23 cellular contexts compared by ENCODE assay signal in the genomic region with DNA sequence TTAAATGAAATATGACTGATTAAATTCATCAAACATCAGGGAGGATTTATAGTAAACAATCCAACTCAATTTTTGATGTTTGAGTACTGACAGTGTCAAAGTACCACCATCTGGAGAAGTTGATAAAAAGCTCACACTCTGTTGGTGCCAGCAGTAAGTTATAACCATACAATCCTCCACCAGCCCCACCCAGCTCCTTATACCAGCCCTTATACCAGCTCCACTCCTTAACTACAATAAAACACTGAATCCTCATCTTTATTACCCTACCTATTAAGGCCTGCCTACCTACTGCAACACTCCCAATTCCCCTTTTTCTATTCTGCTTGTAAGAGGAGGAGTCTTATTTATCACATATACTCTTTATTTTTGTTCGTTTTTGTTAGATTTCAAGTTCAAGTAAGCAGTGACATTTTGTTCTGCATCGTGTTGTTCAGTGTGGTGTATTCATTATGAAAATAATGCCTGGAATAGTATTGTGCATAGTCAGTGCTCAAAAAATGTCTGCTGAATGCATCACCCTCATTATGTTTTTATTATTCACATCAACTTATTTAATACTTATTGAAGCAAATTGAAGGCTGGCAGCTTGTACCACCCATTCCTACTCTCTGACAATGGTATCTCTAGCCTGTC.
DNase-seq lines count a peak whose midpoint lies in the region; ATAC-seq, FAIRE-seq and TF ChIP-seq lines count a peak whose summit lies in the region.
"Had no signal": no experiment of that assay in that cellular context is flagged by ENCODE, and none has a peak within 500 bp of the region (broad histone marks: within the 10 kb centered on the region; RNA-seq: fewer than 3 reads in every experiment).

No MANE protein-coding gene starts in this region.

- no peak for DNase-seq in H54 (ENCODE audit: insufficient read length, low spot score)
- DNase-seq in PC-3 = peak; percentile 3
- peak; percentile 30 to 64 for DNase-seq in fibroblast of lung (ENCODE audit: low read depth in 2 of 2)
- no peak for DNase-seq in osteocyte (ENCODE audit: extremely low spot score, unreplicated experiment)
- DNase-seq in activated naive CD4-positive, alpha-beta T cell treated with anti-CD3 and anti-CD28 coated beads, Interleukin-2, amount 50 U/mL, for 72 hours (ENCODE audit: low spot score in 2 of 2) = no peak
- no peak for DNase-seq in uterus
- DNase-seq in OCI-M2 (lab: John Stamatoyannopoulos, UW; ENCODE audit: unreplicated experiment) = no peak
- DNase-seq: activated CD4-positive, alpha-beta memory T cell treated with anti-CD3 and anti-CD28 coated beads for 36 hours; activated CD8-positive, alpha-beta memory T cell treated with anti-CD3 and anti-CD28 coated beads, Interleukin-2, amount 50 U/mL, for 48 hours; BE2C; body of pancreas; H7; heart left ventricle; NCI-H1105 treated with DMSO at 0.1 percent for 48 hours; NCI-H2029 treated with DMSO at 0.1 percent for 48 hours; OCI-M1; psoas muscle; SHP77 had no signal

- H3K36me3 ChIP-seq in PC-3 (ENCODE audit: low read depth, low read length) = no peaks in the 10 kb centered on the region
- no peaks in the 10 kb centered on the region for H3K36me3 ChIP-seq in fibroblast of lung (ENCODE audit: control insufficient read depth, insufficient read depth, low read length)
- H3K36me3 ChIP-seq in uterus = no peaks in the 10 kb centered on the region
- H3K36me3 ChIP-seq: BE2C, heart left ventricle had no signal

- BruUV-seq in PC-3 (replicated peaks; lab: Mats Ljungman, UMichigan) = no TSS peak

- H3K9me2 ChIP-seq in PC-3 (replicated peaks; ENCODE audit: low read length) = no peaks in the 10 kb centered on the region

- H3K4me3 ChIP-seq in PC-3 (ENCODE audit: low read length) (no peak overlapping the region), fibroblast of lung (replicated peaks in 1 of 4; ENCODE audit: control extremely low read depth in 1 of 4, insufficient read depth in 1 of 4, low read depth in 3 of 4, low read length in 4 of 4) (no peak overlapping the region), uterus (no peak overlapping the region)
- H3K4me3 ChIP-seq: body of pancreas, GM12878, heart left ventricle, psoas muscle had no signal

- H3K4me2 ChIP-seq in PC-3 (ENCODE audit: low read length) = peak overlapping the region; percentile 19; the same call in 1 of the 2 replicates
- H3K4me2 ChIP-seq in fibroblast of lung (ENCODE audit: extremely low read depth, insufficient read depth, low read length) = no peak overlapping the region

- peak overlapping the region; percentile 77 for H3K27ac Mint-ChIP-seq in osteocyte (ENCODE audit: unreplicated experiment)
- H3K27ac Mint-ChIP-seq in activated naive CD4-positive, alpha-beta T cell treated with anti-CD3 and anti-CD28 coated beads, Interleukin-2, amount 50 U/mL, for 72 hours = no peak overlapping the region
- H3K27ac Mint-ChIP-seq: activated CD4-positive, alpha-beta memory T cell treated with anti-CD3 and anti-CD28 coated beads for 36 hours; activated naive CD8-positive, alpha-beta T cell; activated T-helper 17 cell treated with anti-CD3 and anti-CD28 coated beads, Interleukin-2, amount 50 U/mL, for 72 hours; type B pancreatic cell had no signal

- FAIRE-seq in H54 (lab: Jason Lieb, UNC) = peak; percentile 77
- FAIRE-seq: GM12878 had no signal

- no peak overlapping the region for H2AFZ ChIP-seq in PC-3 (ENCODE audit: low read length)
- no peak overlapping the region for H2AFZ ChIP-seq in fibroblast of lung (ENCODE audit: low read length)

- CTCF ChIA-PET in PC-3 (lab: Charles Lee) = interaction anchor here (0.6 kb wide), 1 partner anchor 609 kb away, joined by 3 read pairs; no protein-coding TSS in a partner anchor

- peaks cover 4% of the 10 kb centered on the region for H3F3A ChIP-seq in PC-3 (ENCODE audit: low read length, unreplicated experiment)

- TF ChIP-seq POLR2A in H54 (IDR thresholded peaks at IDR 0.05; ENCODE audit: low read depth, low read length) (no peak), uterus (IDR thresholded peaks at IDR 0.05) (no peak)

- intact Hi-C loops in PC-3 (cut with micrococcal nuclease) (no loop called here), uterus (cut with DNase I; ENCODE audit: low total_unique reads) (no loop called here)

- TF ChIP-seq CTCF in PC-3 (conservative IDR thresholded peaks at IDR 0.05; ENCODE audit: low read depth, low read length) (no peak), fibroblast of lung (conservative IDR thresholded peaks at IDR 0.05 in 1 of 2, IDR thresholded peaks at IDR 0.05 in 1 of 2; ENCODE audit: low read depth in 1 of 2, low read length in 2 of 2) (no peak), osteocyte (IDR thresholded peaks at IDR 0.05) (no peak), uterus (IDR thresholded peaks at IDR 0.05) (no peak)

- POLR2A ChIA-PET in PC-3 (lab: Charles Lee; ENCODE audit: unreplicated experiment) = no interaction called here

- no peaks in the 10 kb centered on the region for H3K27me3 Mint-ChIP-seq in osteocyte (ENCODE audit: unreplicated experiment)
- H3K27me3 Mint-ChIP-seq: activated CD4-positive, alpha-beta memory T cell treated with anti-CD3 and anti-CD28 coated beads for 36 hours; activated naive CD8-positive, alpha-beta T cell; activated T-helper 17 cell treated with anti-CD3 and anti-CD28 coated beads, Interleukin-2, amount 50 U/mL, for 72 hours; type B pancreatic cell had no signal

- H3K4me1 Mint-ChIP-seq in osteocyte (ENCODE audit: unreplicated experiment) = peaks cover 28% of the 10 kb centered on the region
- H3K4me1 Mint-ChIP-seq: activated T-helper 17 cell treated with anti-CD3 and anti-CD28 coated beads, Interleukin-2, amount 50 U/mL, for 72 hours had no signal

- H3K79me2 ChIP-seq in PC-3 (ENCODE audit: low read length) (no peaks in the 10 kb centered on the region), fibroblast of lung (ENCODE audit: control insufficient read depth, insufficient read depth, low read length) (no peaks in the 10 kb centered on the region)

- H3K27me3 ChIP-seq in PC-3 (ENCODE audit: low read length) = no peaks in the 10 kb centered on the region
- no peaks in the 10 kb centered on the region for H3K27me3 ChIP-seq in fibroblast of lung (ENCODE audit: control insufficient read depth, insufficient read depth, low read length)
- H3K27me3 ChIP-seq in uterus = no peaks in the 10 kb centered on the region
- H3K27me3 ChIP-seq: BE2C, body of pancreas, heart left ventricle had no signal

- peaks cover 43% of the 10 kb centered on the region for H3K4me1 ChIP-seq in PC-3 (ENCODE audit: insufficient read depth, low read length)
- no peaks in the 10 kb centered on the region for H3K4me1 ChIP-seq in fibroblast of lung (ENCODE audit: control insufficient read depth, extremely low read depth, insufficient read depth, low read length)
- no peaks in the 10 kb centered on the region for H3K4me1 ChIP-seq in uterus
- H3K4me1 ChIP-seq: body of pancreas, heart left ventricle, psoas muscle had no signal

- H3K9me3 ChIP-seq in PC-3 (ENCODE audit: low read length) (no peaks in the 10 kb centered on the region), fibroblast of lung (ENCODE audit: control insufficient read depth, insufficient read depth, low read depth, low read length) (no peaks in the 10 kb centered on the region), uterus (no peaks in the 10 kb centered on the region)
- H3K9me3 ChIP-seq: BE2C, body of pancreas, psoas muscle had no signal

- ATAC-seq in PC-3 (peak; percentile 10; the same call in 1 of the 2 replicates), SK-N-SH treated with all-trans-retinoic acid at 6 μM for 48 hours (no peak)
- no peak for ATAC-seq in activated naive CD4-positive, alpha-beta T cell treated with anti-CD3 and anti-CD28 coated beads, Interleukin-2, amount 50 U/mL, for 72 hours
- ATAC-seq: activated T-helper 17 cell treated with anti-CD3 and anti-CD28 coated beads, Interleukin-2, amount 50 U/mL, for 72 hours; body of pancreas; GM12878; heart left ventricle; psoas muscle had no signal

- H3K27ac ChIP-seq in PC-3 (ENCODE audit: low read length) = peak overlapping the region; percentile 65
- no peak overlapping the region for H3K27ac ChIP-seq in fibroblast of lung (ENCODE audit: insufficient read depth, low read length)
- no peak overlapping the region for H3K27ac ChIP-seq in uterus
- H3K27ac ChIP-seq: body of pancreas, heart left ventricle, psoas muscle had no signal

- no peak overlapping the region for H3K4me3 Mint-ChIP-seq in osteocyte (ENCODE audit: unreplicated experiment)
- H3K4me3 Mint-ChIP-seq: activated CD4-positive, alpha-beta memory T cell treated with anti-CD3 and anti-CD28 coated beads for 36 hours; activated naive CD8-positive, alpha-beta T cell; activated T-helper 17 cell treated with anti-CD3 and anti-CD28 coated beads, Interleukin-2, amount 50 U/mL, for 72 hours; type B pancreatic cell had no signal

- H3K9ac ChIP-seq in PC-3 (ENCODE audit: low read length) (no peak overlapping the region; the same call in 1 of the 2 replicates), fibroblast of lung (ENCODE audit: insufficient read depth, low read length) (no peak overlapping the region)

- H3K36me3 Mint-ChIP-seq in osteocyte (ENCODE audit: unreplicated experiment) = peaks cover 15% of the 10 kb centered on the region
- no peaks in the 10 kb centered on the region for H3K36me3 Mint-ChIP-seq in activated naive CD4-positive, alpha-beta T cell treated with anti-CD3 and anti-CD28 coated beads, Interleukin-2, amount 50 U/mL, for 72 hours
- H3K36me3 Mint-ChIP-seq: activated CD4-positive, alpha-beta memory T cell treated with anti-CD3 and anti-CD28 coated beads for 36 hours; activated naive CD8-positive, alpha-beta T cell; type B pancreatic cell had no signal

- H3K9me3 Mint-ChIP-seq in osteocyte (ENCODE audit: unreplicated experiment) = peaks cover 12% of the 10 kb centered on the region
- peaks cover 8 to 12% of the 10 kb centered on the region in 2 donors for H3K9me3 Mint-ChIP-seq in activated naive CD4-positive, alpha-beta T cell treated with anti-CD3 and anti-CD28 coated beads, Interleukin-2, amount 50 U/mL, for 72 hours
- H3K9me3 Mint-ChIP-seq: type B pancreatic cell had no signal

- H4K20me1 ChIP-seq in PC-3 (ENCODE audit: low read length) (no peaks in the 10 kb centered on the region), fibroblast of lung (ENCODE audit: control insufficient read depth, extremely low read depth, insufficient read depth, low read length) (no peaks in the 10 kb centered on the region)

TF ChIP-seq in SK-N-SH treated with all-trans-retinoic acid at 6 μM for 48 hours, 23 proteins besides CTCF, POLR2A, EP300 and RAD21 (continues in another document):
- TF ChIP-seq CSDC2 (CRISPR knock-in tag; IDR thresholded peaks at IDR 0.05) = no peak
- TF ChIP-seq ISL1 (CRISPR knock-in tag; IDR thresholded peaks at IDR 0.05) = no peak
- no peak for TF ChIP-seq ZFP30 (CRISPR knock-in tag; IDR thresholded peaks at IDR 0.05)
- no peak for TF ChIP-seq ZFP3 (CRISPR knock-in tag; IDR thresholded peaks at IDR 0.05)
- TF ChIP-seq TCF4 (CRISPR knock-in tag; IDR thresholded peaks at IDR 0.05; ENCODE audit: borderline replicate concordance) = no peak
- no peak for TF ChIP-seq RARB (CRISPR knock-in tag; IDR thresholded peaks at IDR 0.05)
- no peak for TF ChIP-seq GLIS3 (CRISPR knock-in tag; IDR thresholded peaks at IDR 0.05)

Comparison
In these comparisons a context has a peak if more than half of its experiments do, and no peak if none do; other contexts are left out.
1. DNase-seq: peak in PC-3 (single experiment) and fibroblast of lung (2 of 2); none in H54 (single experiment), osteocyte (single experiment), activated naive CD4-positive, alpha-beta T cell treated with anti-CD3 and anti-CD28 coated beads, Interleukin-2, amount 50 U/mL, for 72 hours (0 of 2), uterus (0 of 2) and OCI-M2 (single experiment).